Comparison of ENCODE assay signal across 8 cellular contexts in the genomic region with DNA sequence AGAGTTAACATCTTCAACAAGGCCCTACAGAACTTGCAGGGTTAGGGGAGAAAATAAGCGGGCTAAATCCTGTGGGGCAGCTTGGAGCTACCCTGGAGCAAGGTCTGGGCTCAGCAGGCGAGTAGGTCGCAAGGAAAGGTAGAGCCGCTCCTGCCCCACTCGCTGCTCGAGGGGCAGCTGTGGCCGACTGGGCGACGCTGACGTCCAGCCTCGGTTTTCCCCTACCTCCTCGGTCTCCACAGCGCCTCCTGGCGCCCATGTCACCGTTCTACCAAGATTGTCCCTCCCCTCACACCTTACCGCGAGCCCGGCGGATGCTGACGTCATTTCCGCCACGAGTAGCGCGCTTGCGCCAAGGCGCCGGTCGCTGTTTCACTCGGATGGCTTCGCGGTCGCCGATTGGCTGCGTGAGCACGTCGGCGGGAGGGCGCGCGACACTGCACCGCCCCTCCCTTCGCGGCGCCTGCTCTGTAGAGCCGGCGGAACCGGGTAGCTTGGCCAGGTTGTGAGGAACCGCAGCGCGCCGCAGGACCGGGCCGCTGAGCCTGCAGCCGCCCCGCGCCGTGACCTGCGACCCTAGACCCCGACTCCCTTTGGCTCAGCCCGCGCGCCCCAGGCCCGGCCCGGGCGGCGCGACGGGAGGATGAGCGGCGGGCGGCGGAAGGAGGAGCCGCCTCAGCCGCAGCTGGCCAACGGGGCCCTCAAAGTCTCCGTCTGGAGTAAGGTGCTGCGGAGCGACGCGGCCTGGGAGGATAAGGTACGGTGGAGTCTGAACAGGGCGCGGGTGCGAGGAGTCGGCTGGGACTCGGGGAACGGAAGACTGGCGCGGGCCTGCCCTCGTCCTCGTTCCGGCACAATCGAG. TPM values are rescaled to one million over a fixed set of nuclear protein-coding genes. Genes with fewer than 3 reads are reported as not detected.
DNase-seq lines count a peak whose midpoint lies in the region; ATAC-seq and TF ChIP-seq lines count a peak whose summit lies in the region.

A gene with protein sequence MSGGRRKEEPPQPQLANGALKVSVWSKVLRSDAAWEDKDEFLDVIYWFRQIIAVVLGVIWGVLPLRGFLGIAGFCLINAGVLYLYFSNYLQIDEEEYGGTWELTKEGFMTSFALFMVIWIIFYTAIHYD (plus strand): TSS at position 471 of the 862 bp plus-strand sequence. CDS start 173 bp downstream, at position 644.

- H3K9me3 Mint-ChIP-seq in activated T-helper 17 cell treated with anti-CD3 and anti-CD28 coated beads, Interleukin-2, amount 50 U/mL, for 72 hours, result no peaks in the 10 kb centered on the region
- no peaks in the 10 kb centered on the region for H3K9me3 Mint-ChIP-seq in natural killer cell

- H3K36me3 Mint-ChIP-seq in activated T-helper 17 cell treated with anti-CD3 and anti-CD28 coated beads, Interleukin-2, amount 50 U/mL, for 72 hours (ENCODE audit: low read depth), result peaks cover 54% of the 10 kb centered on the region
- no peaks in the 10 kb centered on the region for H3K36me3 Mint-ChIP-seq in natural killer cell

- peaks cover 4% of the 10 kb centered on the region for H3K4me1 Mint-ChIP-seq in activated T-helper 17 cell treated with anti-CD3 and anti-CD28 coated beads, Interleukin-2, amount 50 U/mL, for 72 hours
- H3K4me1 Mint-ChIP-seq in natural killer cell, result peaks cover 29 to 38% of the 10 kb centered on the region in 2 donors

- in situ Hi-C loops in GM23248 (cut with MboI), result no loop called here

- DNase-seq in EH (ENCODE audit: low read depth) (peak; percentile 98), GM23248 (peak; percentile 99), LHCN-M2 (ENCODE audit: low read depth) (peak; percentile 97), RPMI8226 (peak; percentile 99), fibroblast of mammary gland (ENCODE audit: low read depth) (peak; percentile 98), natural killer cell (peak; percentile 99)
- peak; percentile 100 for DNase-seq in stimulated activated naive CD8-positive, alpha-beta T cell treated with anti-CD3 and anti-CD28 coated beads, Interleukin-15, Interleukin-2, amounts not matched to agents 100 U/mL and 50 U/mL, for 24 hours

- no peaks in the 10 kb centered on the region for H4K20me1 ChIP-seq in GM23248 (ENCODE audit: insufficient read depth)

- H3K9me3 ChIP-seq in GM23248 (ENCODE audit: low read depth), result no peaks in the 10 kb centered on the region

- peak within 1 kb of the TSS; percentile 99 for H2AFZ ChIP-seq in GM23248

- intact Hi-C loops in natural killer cell (cut with micrococcal nuclease), result loop anchor here (1.0 to 2.0 kb wide), 5 partner anchors 10 to 49 kb away; no protein-coding TSS in a partner anchor

- H3K36me3 ChIP-seq in GM23248 (ENCODE audit: low read depth), result peaks cover 20% of the 10 kb centered on the region

- H3K27ac Mint-ChIP-seq in activated T-helper 17 cell treated with anti-CD3 and anti-CD28 coated beads, Interleukin-2, amount 50 U/mL, for 72 hours, result peak within 1 kb of the TSS; percentile 96
- H3K27ac Mint-ChIP-seq in natural killer cell, result peak within 1 kb of the TSS; percentile 99

- peaks cover 3% of the 10 kb centered on the region; the same call in 1 of the 2 replicates for H3F3A ChIP-seq in GM23248 (ENCODE audit: insufficient read depth)

- H3K4me3 ChIP-seq in GM23248 (peak within 1 kb of the TSS; percentile 94), fibroblast of mammary gland (ENCODE audit: control insufficient read depth, low read depth, low read length) (peak within 1 kb of the TSS; percentile 98)

- TF ChIP-seq CTCF in fibroblast of mammary gland (conservative IDR thresholded peaks at IDR 0.05; ENCODE audit: control insufficient read depth, insufficient read depth, low read depth, low read length), result peak; percentile 82
- peak; percentile 87 for TF ChIP-seq CTCF in natural killer cell (IDR thresholded peaks at IDR 0.05)

- 1% methylated on average over 68 to 93 of the region's 93 CpGs for WGBS in GM23248 (ENCODE audit: low coverage in 1 of 2, low lambda C conversion rate in 2 of 2, missing lambda C conversion rate in 2 of 2), 2 experiments

- ATAC-seq in activated T-helper 17 cell treated with anti-CD3 and anti-CD28 coated beads, Interleukin-2, amount 50 U/mL, for 72 hours (replicated peaks), result peak; percentile 89
- ATAC-seq in natural killer cell, result peak; percentile 81 to 95 (median 84)
- peak; percentile 94 for ATAC-seq in stimulated activated naive CD8-positive, alpha-beta T cell treated with anti-CD3 and anti-CD28 coated beads, Interleukin-15, Interleukin-2, amounts not matched to agents 100 U/mL and 50 U/mL, for 24 hours

- H3K27me3 Mint-ChIP-seq in activated T-helper 17 cell treated with anti-CD3 and anti-CD28 coated beads, Interleukin-2, amount 50 U/mL, for 72 hours, result no peaks in the 10 kb centered on the region
- no peaks in the 10 kb centered on the region for H3K27me3 Mint-ChIP-seq in natural killer cell (ENCODE audit: low read depth in 2 of 2)

- H3K27ac ChIP-seq in GM23248, result peak within 1 kb of the TSS; percentile 65

- peaks cover 14% of the 10 kb centered on the region for H3K4me1 ChIP-seq in GM23248 (ENCODE audit: insufficient read depth)

- H3K9me2 ChIP-seq in GM23248 (ENCODE audit: insufficient read depth), result no peaks in the 10 kb centered on the region

- H3K27me3 ChIP-seq in GM23248 (replicated peaks; ENCODE audit: insufficient read depth), result no peaks in the 10 kb centered on the region

- peak within 1 kb of the TSS; percentile 90 for H3K4me3 Mint-ChIP-seq in activated T-helper 17 cell treated with anti-CD3 and anti-CD28 coated beads, Interleukin-2, amount 50 U/mL, for 72 hours
- H3K4me3 Mint-ChIP-seq in natural killer cell, result peak within 1 kb of the TSS; percentile 98

- peak within 1 kb of the TSS; percentile 99 for H3K4me2 ChIP-seq in GM23248 (ENCODE audit: unreplicated experiment)

- H3K79me2 ChIP-seq in GM23248 (ENCODE audit: insufficient read depth), result peaks cover 44% of the 10 kb centered on the region

- peak within 1 kb of the TSS; percentile 89 for H3K9ac ChIP-seq in GM23248

RNA-seq across cellular contexts. Expression of the gene that starts here (rescaled TPM):
- total RNA-seq in GM23248 (2014; rRNA removed; shearing (Covaris generic)), result 115 and 134 TPM in 2 replicates
- polyA plus RNA-seq in GM23248 (2016; fragmentation: Nextera tagmentation; extraction: Ambion mirVana), result 165 and 171 TPM in 2 replicates
- total RNA-seq in LHCN-M2 (2014; rRNA removed), result 114 and 120 TPM in 2 replicates
- polyA plus RNA-seq in LHCN-M2 (2012), result 120 TPM
- 100 to 1,000 TPM in 1 of 2 donors, 10 to 100 TPM in 1; 60.8 to 186 TPM for total RNA-seq in activated T-helper 17 cell treated with anti-CD3 and anti-CD28 coated beads, Interleukin-2, amount 50 U/mL, for 72 hours
- total RNA-seq in natural killer cell, result 100 to 1,000 TPM; 158 to 265 (median 247) TPM

Comparison
In these comparisons a context has a peak if more than half of its experiments do, and no peak if none do; other contexts are left out.
1. Peak in every context shown above with its lines: DNase-seq, ATAC-seq, H3K4me3 ChIP-seq and H3K27ac ChIP-seq.